Comparison of ENCODE assay signal across 24 cellular contexts in the genomic region with DNA sequence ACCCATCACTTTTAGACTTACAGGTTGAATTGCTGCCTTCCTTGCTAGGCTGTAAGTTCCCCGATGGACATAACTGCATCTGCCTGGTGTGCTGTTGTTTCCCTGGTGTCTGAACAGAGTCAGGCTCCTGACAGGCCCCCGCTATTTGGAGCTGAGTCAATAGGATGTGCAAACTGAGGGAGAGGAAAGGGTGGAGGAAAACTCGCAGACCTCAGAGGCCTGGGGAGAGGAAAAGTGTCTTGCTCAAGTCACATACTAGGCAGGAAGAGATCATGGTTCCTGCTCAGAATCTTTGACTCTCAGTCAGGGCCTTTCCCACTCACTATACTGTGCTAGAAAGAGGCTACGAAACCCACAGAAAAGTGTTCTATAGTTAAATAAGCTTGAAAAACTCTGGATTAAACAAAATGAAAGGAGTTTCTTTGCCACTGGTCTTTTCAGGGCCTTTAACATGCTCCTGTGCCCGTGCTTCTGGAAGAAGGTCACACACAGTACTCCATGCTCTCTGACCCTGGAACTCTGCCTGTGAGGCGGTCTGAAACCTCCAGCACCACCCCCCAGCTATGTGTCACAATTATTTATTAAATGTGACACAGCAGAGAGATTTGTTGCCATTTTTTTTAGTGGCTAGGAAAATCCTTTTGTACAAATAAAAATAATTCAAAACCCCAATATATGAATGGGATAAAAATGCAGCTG. TPM values are rescaled to one million over a fixed set of nuclear protein-coding genes. Genes with fewer than 3 reads are reported as not detected.
DNase-seq lines count a peak whose midpoint lies in the region; ATAC-seq and TF ChIP-seq lines count a peak whose summit lies in the region.
"Had no signal": no experiment of that assay in that cellular context is flagged by ENCODE, and none has a peak within 500 bp of the region (broad histone marks: within the 10 kb centered on the region; RNA-seq: fewer than 3 reads in every experiment).

No MANE protein-coding gene starts in this region.

- H3K9me2 ChIP-seq in SK-N-SH: no peaks in the 10 kb centered on the region

- H3K9me3 Mint-ChIP-seq in HFFc6: no peaks in the 10 kb centered on the region
- H3K9me3 Mint-ChIP-seq: activated naive CD4-positive, alpha-beta T cell treated with anti-CD3 and anti-CD28 coated beads, Interleukin-2, amount 10 ng/mL, durations not matched to agents 7 days and 5 days; effector memory CD8-positive, alpha-beta T cell; memory B cell had no signal

- no peak for TF ChIP-seq RAD21 in SK-N-SH (IDR thresholded peaks at IDR 0.05; ENCODE audit: low read length)

- no peak overlapping the region for H3K27ac Mint-ChIP-seq in HFFc6
- H3K27ac Mint-ChIP-seq: activated naive CD4-positive, alpha-beta T cell treated with anti-CD3 and anti-CD28 coated beads, Interleukin-2, amount 10 ng/mL, durations not matched to agents 7 days and 5 days; memory B cell had no signal

- H3K4me1 Mint-ChIP-seq in HFFc6 (ENCODE audit: low read depth): peaks cover 13% of the 10 kb centered on the region
- H3K4me1 Mint-ChIP-seq: memory B cell had no signal

- DNase-seq in SK-N-SH (no peak), dermis blood vessel endothelial cell (peak; percentile 41), right lobe of liver (peak; percentile 37 to 80 (median 75)), thyroid gland (peak; percentile 63 to 64), HFFc6 (no peak), prostate gland (ENCODE audit: low spot score) (no peak), posterior vena cava (ENCODE audit: low spot score) (no peak)
- DNase-seq: activated CD4-positive, alpha-beta T cell treated with anti-CD3 and anti-CD28 coated beads for 4 hours; activated naive CD4-positive, alpha-beta T cell treated with anti-CD3 and anti-CD28 coated beads, Interleukin-2, amount 10 ng/mL, durations not matched to agents 7 days and 5 days; DMS79; effector memory CD8-positive, alpha-beta T cell; NCI-H1092; OCI-M1; stimulated activated CD4-positive, alpha-beta T cell treated with anti-CD3 and anti-CD28 coated beads, Interleukin-4, amount 100 ng/mL, for 4 hours; T-helper 9 cell had no signal

- no peak overlapping the region for H3K27ac ChIP-seq in SK-N-SH (ENCODE audit: low read depth in 2 of 2, low read length in 1 of 2)
- H3K27ac ChIP-seq in right lobe of liver: peak overlapping the region in 2 of 3 donors; percentile 12 to 61
- peak overlapping the region in 2 of 3 donors; percentile 8 to 61 for H3K27ac ChIP-seq in thyroid gland
- H3K27ac ChIP-seq in prostate gland: no peak overlapping the region
- H3K27ac ChIP-seq: 22Rv1, gastroesophageal sphincter, neutrophil, thoracic aorta had no signal

- no peak overlapping the region for H3K4me3 ChIP-seq in SK-N-SH (ENCODE audit: low read depth in 2 of 2, low read length in 1 of 2)
- no peak overlapping the region for H3K4me3 ChIP-seq in right lobe of liver
- no peak overlapping the region for H3K4me3 ChIP-seq in thyroid gland (replicated peaks in 1 of 3)
- no peak overlapping the region for H3K4me3 ChIP-seq in prostate gland
- H3K4me3 ChIP-seq: breast epithelium, gastroesophageal sphincter, K562, thoracic aorta had no signal

- no peaks in the 10 kb centered on the region for H3K79me2 ChIP-seq in SK-N-SH (ENCODE audit: insufficient read depth)

- H3K4me3 Mint-ChIP-seq in HFFc6: no peak overlapping the region
- H3K4me3 Mint-ChIP-seq: activated naive CD4-positive, alpha-beta T cell treated with anti-CD3 and anti-CD28 coated beads, Interleukin-2, amount 10 ng/mL, durations not matched to agents 7 days and 5 days; effector memory CD8-positive, alpha-beta T cell; memory B cell had no signal

- H3K4me1 ChIP-seq in SK-N-SH (ENCODE audit: control insufficient read depth in 1 of 2, insufficient read depth in 2 of 2, low read depth in 1 of 2, low read length in 1 of 2) (no peaks in the 10 kb centered on the region; a peak in 1 of 4 replicates), right lobe of liver (peaks cover 0 to 12% (median 0%) of the 10 kb centered on the region in 4 donors), thyroid gland (peaks cover 0 to 5% of the 10 kb centered on the region in 2 donors), prostate gland (replicated peaks) (no peaks in the 10 kb centered on the region)
- H3K4me1 ChIP-seq: breast epithelium had no signal

- no peaks in the 10 kb centered on the region for H4K20me1 ChIP-seq in SK-N-SH (ENCODE audit: insufficient read depth)

- H3K27me3 Mint-ChIP-seq in HFFc6 (ENCODE audit: insufficient read depth): peaks cover 8% of the 10 kb centered on the region; the same call in 1 of the 2 replicates
- H3K27me3 Mint-ChIP-seq: activated naive CD4-positive, alpha-beta T cell treated with anti-CD3 and anti-CD28 coated beads, Interleukin-2, amount 10 ng/mL, durations not matched to agents 7 days and 5 days; effector memory CD8-positive, alpha-beta T cell; memory B cell had no signal

- POLR2A ChIA-PET in SK-N-SH (lab: Yijun Ruan, JAX): interaction anchor here (0.5 kb wide), 1 partner anchor 401 kb away, joined by 3 read pairs; no protein-coding TSS in a partner anchor

- CTCF ChIA-PET in SK-N-SH (lab: Yijun Ruan, JAX): interaction anchor here (1.3 to 1.4 kb wide), 2 partner anchors 9 to 51 kb away, joined by 3 to 6 read pairs; no protein-coding TSS in a partner anchor

- H3F3A ChIP-seq in SK-N-SH (replicated peaks; ENCODE audit: insufficient read depth): no peaks in the 10 kb centered on the region

- WGBS in SK-N-SH (ENCODE audit: low lambda C conversion rate): 85% methylated on average over 6 of the region's 6 CpGs
- WGBS in right lobe of liver (ENCODE audit: insufficient coverage, low coverage, low lambda C conversion rate, missing lambda C conversion rate): 31% methylated on average over 5 of the region's 6 CpGs
- WGBS in thyroid gland, 2 donors: 51 to 56% methylated on average over 6 of the region's 6 CpGs
- WGBS in prostate gland: 60% methylated on average over 6 of the region's 6 CpGs

- no peak for TF ChIP-seq EP300 in SK-N-SH (IDR thresholded peaks at IDR 0.05; ENCODE audit: borderline replicate concordance in 1 of 2, low read depth in 1 of 2, low read length in 1 of 2)

- TF ChIP-seq CTCF in SK-N-SH (IDR thresholded peaks at IDR 0.05) (no peak), right lobe of liver (IDR thresholded peaks at IDR 0.05) (no peak), thyroid gland (IDR thresholded peaks at IDR 0.05) (no peak), HFFc6 (IDR thresholded peaks at IDR 0.05) (no peak), prostate gland (IDR thresholded peaks at IDR 0.05) (no peak)

- H3K9me3 ChIP-seq in SK-N-SH (no peaks in the 10 kb centered on the region), right lobe of liver (no peaks in the 10 kb centered on the region), thyroid gland (no peaks in the 10 kb centered on the region), prostate gland (no peaks in the 10 kb centered on the region)
- H3K9me3 ChIP-seq: breast epithelium, gastroesophageal sphincter, neutrophil, thoracic aorta had no signal

- intact Hi-C loops in right lobe of liver (cut with DNase I) (no loop called here), thyroid gland (cut with DNase I) (no loop called here), prostate gland (cut with DNase I) (no loop called here), posterior vena cava (cut with DNase I) (no loop called here)

- no peaks in the 10 kb centered on the region for H3K27me3 ChIP-seq in SK-N-SH (ENCODE audit: insufficient read depth)
- H3K27me3 ChIP-seq in right lobe of liver: no peaks in the 10 kb centered on the region
- no peaks in the 10 kb centered on the region for H3K27me3 ChIP-seq in thyroid gland
- H3K27me3 ChIP-seq in prostate gland (replicated peaks; ENCODE audit: insufficient read depth): no peaks in the 10 kb centered on the region
- H3K27me3 ChIP-seq: breast epithelium, gastroesophageal sphincter, neutrophil had no signal

- H3K36me3 ChIP-seq in SK-N-SH (replicated peaks in 1 of 2; ENCODE audit: control insufficient read depth in 1 of 2, insufficient read depth in 2 of 2, low read length in 1 of 2): no peaks in the 10 kb centered on the region
- no peaks in the 10 kb centered on the region for H3K36me3 ChIP-seq in right lobe of liver
- no peaks in the 10 kb centered on the region for H3K36me3 ChIP-seq in thyroid gland
- no peaks in the 10 kb centered on the region for H3K36me3 ChIP-seq in prostate gland
- H3K36me3 ChIP-seq: breast epithelium, neutrophil had no signal

- ATAC-seq in SK-N-SH treated with all-trans-retinoic acid at 6 μM for 48 hours (peak; percentile 26; the same call in 1 of the 3 replicates), right lobe of liver (peak; percentile 86 to 96 (median 92))
- ATAC-seq: effector memory CD8-positive, alpha-beta T cell; gastroesophageal sphincter; K562; sciatic nerve had no signal

- H3K36me3 Mint-ChIP-seq in HFFc6 (ENCODE audit: low read depth): no peaks in the 10 kb centered on the region
- H3K36me3 Mint-ChIP-seq: activated naive CD4-positive, alpha-beta T cell treated with anti-CD3 and anti-CD28 coated beads, Interleukin-2, amount 10 ng/mL, durations not matched to agents 7 days and 5 days had no signal

- TF ChIP-seq POLR2A in right lobe of liver (IDR thresholded peaks at IDR 0.05) (no peak), thyroid gland (IDR thresholded peaks at IDR 0.05) (no peak), prostate gland (IDR thresholded peaks at IDR 0.05) (no peak)

- H2AFZ ChIP-seq in SK-N-SH (ENCODE audit: low read depth): no peak overlapping the region

- H3K4me2 ChIP-seq in SK-N-SH: no peak overlapping the region

- H3K9ac ChIP-seq in SK-N-SH: no peak overlapping the region

RNA-seq across cellular contexts. Expression of a gene that starts 20.0 kb away (rescaled TPM):
- polyA plus RNA-seq in SK-N-SH (2012; rRNA removed): not detected in 2 replicates
- polyA plus RNA-seq in SK-N-SH (2012; cell fraction: cytosol; rRNA removed): not detected in 2 replicates
- polyA plus RNA-seq in SK-N-SH (2012; cell fraction: nucleus; rRNA removed): not detected in 2 replicates
- total RNA-seq in dermis blood vessel endothelial cell (0.09 and 0.17 TPM in 2 replicates), right lobe of liver (not detected), thyroid gland (under 1 TPM in 1 of 4 donors, not detected in 3; 0.45 TPM), prostate gland (under 1 TPM in 1 of 2 donors, not detected in 1; 0.23 TPM), posterior vena cava (under 1 TPM; 0.51 to 0.86 TPM)
- not detected for total RNA-seq in HFFc6 (2021; fragmentation: NEBNext Ultra II Directional; extraction: Animal tissue kit (Norgen Biotek cat#: 25700))
- total RNA-seq: K562, thoracic aorta had no signal
- polyA plus RNA-seq: K562 had no signal

RNA-seq across cellular contexts. Expression of a gene that starts 27.1 kb away (rescaled TPM):
- polyA plus RNA-seq in SK-N-SH (2012; rRNA removed): 3.3 and 4.7 TPM in 2 replicates
- 2.2 and 3.0 TPM in 2 replicates for polyA plus RNA-seq in SK-N-SH (2012; cell fraction: cytosol; rRNA removed)
- 5.9 and 7.0 TPM in 2 replicates for polyA plus RNA-seq in SK-N-SH (2012; cell fraction: nucleus; rRNA removed)
- total RNA-seq in dermis blood vessel endothelial cell: 4.8 and 5.8 TPM in 2 replicates
- 1 to 10 TPM; 2.5 to 4.6 (median 3.0) TPM for total RNA-seq in right lobe of liver
- 1 to 10 TPM; 3.7 to 6.2 (median 5.2) TPM for total RNA-seq in thyroid gland
- 1 to 10 TPM; 4.5 to 6.1 (median 5.2) TPM for total RNA-seq in HFFc6 (2021; fragmentation: NEBNext Ultra II Directional; extraction: Animal tissue kit (Norgen Biotek cat#: 25700))
- total RNA-seq in prostate gland: 10 to 100 TPM in 1 of 2 donors, 1 to 10 TPM in 1; 6.3 to 10.9 TPM
- total RNA-seq in posterior vena cava: 1 to 10 TPM; 5.0 to 6.7 TPM

RNA-seq across cellular contexts. Expression of a gene that starts 27.2 kb away (rescaled TPM):
- polyA plus RNA-seq in SK-N-SH (2012; rRNA removed): 10.1 and 11.3 TPM in 2 replicates
- polyA plus RNA-seq in SK-N-SH (2012; cell fraction: cytosol; rRNA removed): 13.6 and 14.2 TPM in 2 replicates
- 8.8 and 11.7 TPM in 2 replicates for polyA plus RNA-seq in SK-N-SH (2012; cell fraction: nucleus; rRNA removed)
- 47.5 and 61.2 TPM in 2 replicates for total RNA-seq in dermis blood vessel endothelial cell
- total RNA-seq in right lobe of liver: 100 to 1,000 TPM in 1 of 6 experiments, 10 to 100 TPM in 5; 56.2 to 108 (median 73.4) TPM
- total RNA-seq in thyroid gland: 10 to 100 TPM; 29.8 to 71.3 (median 48.0) TPM
- 100 to 1,000 TPM; 119 to 135 (median 126) TPM for total RNA-seq in HFFc6 (2021; fragmentation: NEBNext Ultra II Directional; extraction: Animal tissue kit (Norgen Biotek cat#: 25700))
- 10 to 100 TPM; 73.7 to 91.5 TPM for total RNA-seq in prostate gland
- total RNA-seq in posterior vena cava: 10 to 100 TPM; 40.9 to 41.9 TPM

Comparison
In these comparisons a context has a peak if more than half of its experiments do, and no peak if none do; other contexts are left out.
1. DNase-seq: peak in dermis blood vessel endothelial cell (single experiment), right lobe of liver (3 of 3) and thyroid gland (2 of 2); none in SK-N-SH (single experiment), HFFc6 (single experiment), prostate gland (single experiment) and posterior vena cava (single experiment).
2. H3K27ac ChIP-seq: peak in right lobe of liver (2 of 3) and thyroid gland (2 of 3); none in SK-N-SH (0 of 2) and prostate gland (0 of 2).